In genomic region chr10:94403823-94404228, GRCh38 we compare ENCODE assay signal across 8 cellular contexts. TPM values are rescaled to one million over a fixed set of nuclear protein-coding genes. Genes with fewer than 3 reads are reported as not detected.
DNase-seq lines count a peak whose midpoint lies in the region; ATAC-seq and TF ChIP-seq lines count a peak whose summit lies in the region.

No MANE protein-coding gene starts in this region.

- 3% methylated on average over 7 of the region's 7 CpGs for WGBS in urinary bladder

- H3K4me1 ChIP-seq in urinary bladder (ENCODE audit: insufficient read depth) = peaks cover 2% of the 10 kb centered on the region

- H3K36me3 Mint-ChIP-seq in activated naive CD4-positive, alpha-beta T cell treated with anti-CD3 and anti-CD28 coated beads, Interleukin-2, amount 50 U/mL, for 24 hours = no peaks in the 10 kb centered on the region
- no peaks in the 10 kb centered on the region for H3K36me3 Mint-ChIP-seq in memory B cell

- H3K27ac Mint-ChIP-seq in activated naive CD4-positive, alpha-beta T cell treated with anti-CD3 and anti-CD28 coated beads, Interleukin-2, amount 50 U/mL, for 24 hours = no peak overlapping the region
- H3K27ac Mint-ChIP-seq in memory B cell = peak overlapping the region; percentile 92

- H3K4me3 Mint-ChIP-seq in activated naive CD4-positive, alpha-beta T cell treated with anti-CD3 and anti-CD28 coated beads, Interleukin-2, amount 50 U/mL, for 24 hours = peak overlapping the region; percentile 85
- H3K4me3 Mint-ChIP-seq in memory B cell = peak overlapping the region; percentile 91

- peak; percentile 39 for ATAC-seq in memory B cell (ENCODE audit: low read depth)

- no peak for TF ChIP-seq CTCF in cardiac fibroblast (IDR thresholded peaks at IDR 0.05; ENCODE audit: low read depth, low read length)

- H3K36me3 ChIP-seq in MG63 (no peaks in the 10 kb centered on the region), urinary bladder (ENCODE audit: insufficient read depth) (no peaks in the 10 kb centered on the region)

- no peaks in the 10 kb centered on the region for H3K27me3 ChIP-seq in MG63

- H3K4me3 ChIP-seq in MG63 = peak overlapping the region; percentile 91
- peak overlapping the region; percentile 83 to 90 for H3K4me3 ChIP-seq in cardiac fibroblast (replicated peaks in 1 of 2; ENCODE audit: low read depth in 2 of 2, low read length in 2 of 2)
- H3K4me3 ChIP-seq in urinary bladder (ENCODE audit: low read depth, low read length) = peak overlapping the region; percentile 82

- peaks cover 4% of the 10 kb centered on the region for H3K4me1 Mint-ChIP-seq in activated naive CD4-positive, alpha-beta T cell treated with anti-CD3 and anti-CD28 coated beads, Interleukin-2, amount 50 U/mL, for 24 hours
- H3K4me1 Mint-ChIP-seq in memory B cell = peaks cover 6% of the 10 kb centered on the region

- H3K9me3 ChIP-seq in MG63 = no peaks in the 10 kb centered on the region

- DNase-seq in activated naive CD4-positive, alpha-beta T cell treated with anti-CD3 and anti-CD28 coated beads, Interleukin-2, amount 50 U/mL, for 16 hours = no peak
- DNase-seq in MG63 (no peak), cardiac fibroblast (ENCODE audit: low read depth in 2 of 2) (peak; percentile 47 to 66), memory B cell (ENCODE audit: low spot score in 2 of 2) (no peak), NCI-H82 treated with DMSO at 0.1 percent for 48 hours (lab: John Stamatoyannopoulos, UW; ENCODE audit: unreplicated experiment) (no peak), putamen (ENCODE audit: low spot score) (no peak)

- peaks cover 49% of the 10 kb centered on the region for H3K27me3 Mint-ChIP-seq in activated naive CD4-positive, alpha-beta T cell treated with anti-CD3 and anti-CD28 coated beads, Interleukin-2, amount 50 U/mL, for 24 hours
- H3K27me3 Mint-ChIP-seq in memory B cell = no peaks in the 10 kb centered on the region

- no peaks in the 10 kb centered on the region for H3K9me3 Mint-ChIP-seq in activated naive CD4-positive, alpha-beta T cell treated with anti-CD3 and anti-CD28 coated beads, Interleukin-2, amount 50 U/mL, for 24 hours
- H3K9me3 Mint-ChIP-seq in memory B cell = no peaks in the 10 kb centered on the region

- no peak overlapping the region for H3K27ac ChIP-seq in urinary bladder (ENCODE audit: low read depth)

RNA-seq across cellular contexts. Expression of gene TBC1D12, which starts 1.5 kb away (rescaled TPM):
- 7.2 TPM in 2 replicates for total RNA-seq in MG63 (2014; rRNA removed; shearing (Covaris generic); ENCODE audit: low replicate concordance)
- total RNA-seq in urinary bladder = 52.9 TPM
- polyA plus RNA-seq in urinary bladder = 8.6 TPM

RNA-seq across cellular contexts. Expression of gene NOC3L, which starts 41.1 kb away (rescaled TPM):
- total RNA-seq in MG63 (2014; rRNA removed; shearing (Covaris generic); ENCODE audit: low replicate concordance) = 43.1 and 56.0 TPM in 2 replicates
- total RNA-seq in urinary bladder = 43.2 TPM
- polyA plus RNA-seq in urinary bladder = 7.5 TPM

Comparison
In these comparisons a context has a peak if more than half of its experiments do, and no peak if none do; other contexts are left out.
1. DNase-seq: peak in cardiac fibroblast (2 of 2); none in activated naive CD4-positive, alpha-beta T cell treated with anti-CD3 and anti-CD28 coated beads, Interleukin-2, amount 50 U/mL, for 16 hours (single experiment), MG63 (single experiment), memory B cell (0 of 2), NCI-H82 treated with DMSO at 0.1 percent for 48 hours (single experiment) and putamen (single experiment).
2. Peak in every context shown above with its lines, with median percentiles within 50 percentile points of each other: H3K4me3 ChIP-seq.